Comparison of ENCODE assay signal across 11 cellular contexts in the genomic region with DNA sequence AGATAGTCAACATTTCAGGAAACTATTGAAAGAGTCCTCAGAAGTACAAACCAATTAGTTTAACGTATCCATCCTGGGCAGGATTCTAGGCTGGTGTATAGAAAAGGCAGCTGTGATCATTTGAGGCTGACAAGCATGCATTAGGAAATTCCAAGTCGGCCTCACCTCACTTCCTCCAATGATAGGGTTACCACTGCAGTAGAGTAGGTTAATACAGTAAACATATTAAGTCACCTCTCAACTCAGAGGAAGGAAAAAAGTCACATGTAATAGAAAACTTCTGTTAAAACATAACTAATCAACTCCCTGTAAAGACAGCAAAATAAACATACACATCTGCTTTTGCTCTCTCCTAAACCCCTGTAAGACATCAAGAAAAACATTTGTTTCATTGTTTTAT. TPM values are rescaled to one million over a fixed set of nuclear protein-coding genes. Genes with fewer than 3 reads are reported as not detected.
A peak's percentile ranks its signal among the peaks of the same experiment; 100 is the strongest.
DNase-seq lines count a peak whose midpoint lies in the region; ATAC-seq and TF ChIP-seq lines count a peak whose summit lies in the region.
"Had no signal": no experiment of that assay in that cellular context is flagged by ENCODE, and none has a peak within 500 bp of the region (broad histone marks: within the 10 kb centered on the region; RNA-seq: fewer than 3 reads in every experiment).

No MANE protein-coding gene starts in this region.

- no peak overlapping the region for H3K18ac ChIP-seq in mesendoderm (ENCODE audit: low read length)

- H3K4me3 Mint-ChIP-seq in activated naive CD8-positive, alpha-beta T cell treated with anti-CD3 and anti-CD28 coated beads, Interleukin-2, amount 50 U/mL, for 24 hours: no peak overlapping the region

- H3K23ac ChIP-seq in mesendoderm (ENCODE audit: low read length): no peak overlapping the region

- ATAC-seq in activated naive CD8-positive, alpha-beta T cell treated with anti-CD3 and anti-CD28 coated beads, Interleukin-2, amount 50 U/mL, for 24 hours: peak; percentile 67
- no peak for ATAC-seq in GM21576 (IDR thresholded peaks at IDR 0.05; ENCODE audit: unreplicated experiment)
- ATAC-seq in HG03342 (IDR thresholded peaks at IDR 0.05; ENCODE audit: unreplicated experiment): no peak

- H2BK5ac ChIP-seq in mesendoderm (ENCODE audit: low read length): no peak overlapping the region

- peaks cover 3% of the 10 kb centered on the region for H3K9me3 ChIP-seq in A673 (ENCODE audit: low read depth, low read length, poor library complexity, severe bottlenecking)
- H3K9me3 ChIP-seq in adrenal gland (replicated peaks in 1 of 3): no peaks in the 10 kb centered on the region
- H3K9me3 ChIP-seq: heart right ventricle had no signal

- H3K9ac ChIP-seq in mesendoderm (ENCODE audit: low read length): no peak overlapping the region

- H4K5ac ChIP-seq in mesendoderm (ENCODE audit: low read length): no peak overlapping the region

- no peak overlapping the region for H2AK5ac ChIP-seq in mesendoderm (ENCODE audit: low read length)

- no peak overlapping the region for H2BK15ac ChIP-seq in mesendoderm (replicated peaks; ENCODE audit: low read depth)

- H3K4me1 Mint-ChIP-seq in activated naive CD8-positive, alpha-beta T cell treated with anti-CD3 and anti-CD28 coated beads, Interleukin-2, amount 50 U/mL, for 24 hours: peaks cover 79% of the 10 kb centered on the region

- WGBS in mesendoderm (ENCODE audit: extremely low coverage, insufficient coverage, low lambda C conversion rate): no CpG with 5 or more reads among the region's 2 CpGs
- 54 to 63% (median 60%) methylated on average over 2 of the region's 2 CpGs for WGBS in adrenal gland, 4 donors

- POLR2A ChIA-PET in A673 (lab: Charles Lee; ENCODE audit: low non-redundant PET): no interaction called here

- BruUV-seq in A673 (replicated peaks; lab: Mats Ljungman, UMichigan): no TSS peak

- H3K4me2 ChIP-seq in mesendoderm (ENCODE audit: low read length): no peak overlapping the region

- H3K4me1 ChIP-seq in A673 (ENCODE audit: insufficient read depth, low read length, poor library complexity, severe bottlenecking): peaks cover 38% of the 10 kb centered on the region
- H3K4me1 ChIP-seq in mesendoderm (ENCODE audit: control insufficient read depth, low read depth, low read length): peaks cover 3% of the 10 kb centered on the region
- peaks cover 6 to 72% of the 10 kb centered on the region in 2 donors for H3K4me1 ChIP-seq in adrenal gland (replicated peaks in 1 of 2)

- peaks cover 2% of the 10 kb centered on the region for H3K36me3 Mint-ChIP-seq in activated naive CD8-positive, alpha-beta T cell treated with anti-CD3 and anti-CD28 coated beads, Interleukin-2, amount 50 U/mL, for 24 hours (ENCODE audit: low read depth)

- no peak for TF ChIP-seq CTCF in A673 (conservative IDR thresholded peaks at IDR 0.05; ENCODE audit: low read depth, low read length)
- no peak for TF ChIP-seq CTCF in adrenal gland (IDR thresholded peaks at IDR 0.05)

- no peak overlapping the region for H3K4ac ChIP-seq in mesendoderm (ENCODE audit: low read depth, low read length)

- TF ChIP-seq POLR2A in adrenal gland (IDR thresholded peaks at IDR 0.05): no peak

- no peak overlapping the region for H3K27ac ChIP-seq in A673 (ENCODE audit: low read depth, low read length, poor library complexity, severe bottlenecking)
- H3K27ac ChIP-seq in mesendoderm (ENCODE audit: low read depth, low read length): no peak overlapping the region
- H3K27ac ChIP-seq in adrenal gland: no peak overlapping the region

- H3K4me3 ChIP-seq in A673 (ENCODE audit: low read depth, low read length, poor library complexity, severe bottlenecking): no peak overlapping the region
- H3K4me3 ChIP-seq in mesendoderm (ENCODE audit: low read length): no peak overlapping the region
- H3K4me3 ChIP-seq in adrenal gland: no peak overlapping the region
- H3K4me3 ChIP-seq: heart right ventricle had no signal

- DNase-seq in A673 (ENCODE audit: low spot score) (peak; percentile 34), DMS53 (lab: John Stamatoyannopoulos, UW) (peak; percentile 65), mesendoderm (peak; percentile 37), adrenal gland (no peak), SW480 (ENCODE audit: low spot score) (no peak)
- DNase-seq in activated naive CD8-positive, alpha-beta T cell treated with anti-CD3 and anti-CD28 coated beads, Interleukin-2, amount 50 U/mL, for 24 hours: no peak
- DNase-seq: aorta, heart right ventricle, NCI-H2029 had no signal

- peaks cover 4% of the 10 kb centered on the region for H3K79me1 ChIP-seq in mesendoderm (ENCODE audit: low read length)

- H3K27me3 Mint-ChIP-seq in activated naive CD8-positive, alpha-beta T cell treated with anti-CD3 and anti-CD28 coated beads, Interleukin-2, amount 50 U/mL, for 24 hours: no peaks in the 10 kb centered on the region

- no peaks in the 10 kb centered on the region for H3K9me3 Mint-ChIP-seq in activated naive CD8-positive, alpha-beta T cell treated with anti-CD3 and anti-CD28 coated beads, Interleukin-2, amount 50 U/mL, for 24 hours

- peak overlapping the region; percentile 12 for H3K27ac Mint-ChIP-seq in activated naive CD8-positive, alpha-beta T cell treated with anti-CD3 and anti-CD28 coated beads, Interleukin-2, amount 50 U/mL, for 24 hours

- H3K56ac ChIP-seq in mesendoderm (ENCODE audit: low read length): no peak overlapping the region

- CTCF ChIA-PET in A673 (lab: Charles Lee): no interaction called here

- H3K27me3 ChIP-seq in A673 (replicated peaks; ENCODE audit: insufficient read depth, low read depth, low read length, poor library complexity) (no peaks in the 10 kb centered on the region), mesendoderm (ENCODE audit: insufficient read depth, low read length, poor library complexity) (no peaks in the 10 kb centered on the region), adrenal gland (no peaks in the 10 kb centered on the region)
- H3K27me3 ChIP-seq: heart right ventricle had no signal

- no peak overlapping the region for H4K8ac ChIP-seq in mesendoderm (ENCODE audit: low read depth, low read length)

- no peak overlapping the region for H2BK120ac ChIP-seq in mesendoderm (ENCODE audit: low read depth, low read length)

- H3K36me3 ChIP-seq in A673 (ENCODE audit: insufficient read depth, low read length, poor library complexity, severe bottlenecking): no peaks in the 10 kb centered on the region
- H3K36me3 ChIP-seq in mesendoderm (ENCODE audit: control insufficient read depth, insufficient read depth, low read length): no peaks in the 10 kb centered on the region
- no peaks in the 10 kb centered on the region for H3K36me3 ChIP-seq in adrenal gland (replicated peaks in 1 of 2)
- H3K36me3 ChIP-seq: heart right ventricle had no signal

- H3K79me2 ChIP-seq in mesendoderm (ENCODE audit: control insufficient read depth, insufficient read depth, low read length): peaks cover 70% of the 10 kb centered on the region

- intact Hi-C loops in A673 (cut with micrococcal nuclease; ENCODE audit: unreplicated experiment) (no loop called here), adrenal gland (cut with DNase I) (no loop called here)

RNA-seq across cellular contexts. Expression of gene MED13L, which starts 33.5 kb away (rescaled TPM):
- 88.0 and 94.1 TPM in 2 replicates for total RNA-seq in A673 (2021)
- 25.0 TPM for polyA plus RNA-seq in mesendoderm (2013, experiment 1 of 2)
- 25.0 TPM for polyA plus RNA-seq in mesendoderm (2013, experiment 2 of 2)
- 100 to 1,000 TPM in 3 of 8 donors, 10 to 100 TPM in 5; 47.5 to 106 (median 85.1) TPM for total RNA-seq in adrenal gland
- polyA plus RNA-seq in adrenal gland: 10 to 100 TPM in 2 of 3 donors, 1 to 10 TPM in 1; 8.8 to 24.9 (median 12.6) TPM

Comparison
In these comparisons a context has a peak if more than half of its experiments do, and no peak if none do; other contexts are left out.
1. DNase-seq: peak in A673 (single experiment), DMS53 (single experiment) and mesendoderm (single experiment); none in activated naive CD8-positive, alpha-beta T cell treated with anti-CD3 and anti-CD28 coated beads, Interleukin-2, amount 50 U/mL, for 24 hours (single experiment), adrenal gland (0 of 7) and SW480 (single experiment).